Comparison of ENCODE assay signal across 9 cellular contexts in genomic region chr15:89003865-89004725, GRCh38.
DNase-seq lines count a peak whose midpoint lies in the region; ATAC-seq and TF ChIP-seq lines count a peak whose summit lies in the region.
"Had no signal": no experiment of that assay in that cellular context is flagged by ENCODE, and none has a peak within 500 bp of the region (broad histone marks: within the 10 kb centered on the region; RNA-seq: fewer than 3 reads in every experiment).

No MANE protein-coding gene starts in this region.

- H3K36me3 ChIP-seq in kidney epithelial cell (ENCODE audit: control insufficient read depth, insufficient read depth, low read length), result no peaks in the 10 kb centered on the region

- in situ Hi-C loops in astrocyte of the spinal cord (cut with HindIII; ENCODE audit: low sequenced_read_pairs), result loop anchor here (25.0 kb wide), 1 partner anchor 92 kb away; the partner anchor contains the start of gene MFGE8

- TF ChIP-seq CTCF in astrocyte of the spinal cord (IDR thresholded peaks at IDR 0.05; ENCODE audit: low read depth, low read length) (peak; percentile 65), kidney epithelial cell (IDR thresholded peaks at IDR 0.05; ENCODE audit: insufficient read depth, low read length, poor library complexity, severe bottlenecking) (peak; percentile 71), natural killer cell (IDR thresholded peaks at IDR 0.05) (no peak)

- H3K27me3 Mint-ChIP-seq in natural killer cell (ENCODE audit: low read depth in 2 of 2), result peaks cover 11 to 16% of the 10 kb centered on the region in 2 donors
- H3K27me3 Mint-ChIP-seq: activated naive CD8-positive, alpha-beta T cell had no signal

- no peak for ATAC-seq in natural killer cell

- no peaks in the 10 kb centered on the region for H3K36me3 Mint-ChIP-seq in natural killer cell
- H3K36me3 Mint-ChIP-seq: activated naive CD8-positive, alpha-beta T cell had no signal

- no peaks in the 10 kb centered on the region for H3K27me3 ChIP-seq in kidney epithelial cell (ENCODE audit: control insufficient read depth, insufficient read depth, low read length)

- intact Hi-C loops in natural killer cell (cut with micrococcal nuclease), result no loop called here

- no peaks in the 10 kb centered on the region for H3K9me3 Mint-ChIP-seq in natural killer cell

- no peak overlapping the region for H3K4me3 ChIP-seq in astrocyte of the spinal cord (ENCODE audit: low read depth, low read length)
- H3K4me3 ChIP-seq in kidney epithelial cell (ENCODE audit: low read depth, low read length), result no peak overlapping the region

- DNase-seq in AG08396 (ENCODE audit: low spot score) (peak; percentile 72), HCEC 1CT (peak; percentile 38), astrocyte of the spinal cord (ENCODE audit: low read depth, low spot score) (peak; percentile 64), kidney epithelial cell (ENCODE audit: low read depth) (no peak), NCI-H1092 (lab: John Stamatoyannopoulos, UW) (no peak), natural killer cell (no peak), COR-L47 (lab: John Stamatoyannopoulos, UW) (no peak), NCI-H146 (lab: John Stamatoyannopoulos, UW) (no peak)

- peaks cover 6 to 15% of the 10 kb centered on the region in 2 donors for H3K4me1 Mint-ChIP-seq in natural killer cell

- H3K27ac Mint-ChIP-seq in natural killer cell, result no peak overlapping the region
- H3K27ac Mint-ChIP-seq: activated naive CD8-positive, alpha-beta T cell had no signal

- no peak overlapping the region for H3K4me3 Mint-ChIP-seq in natural killer cell
- H3K4me3 Mint-ChIP-seq: activated naive CD8-positive, alpha-beta T cell had no signal

Comparison
In these comparisons a context has a peak if more than half of its experiments do, and no peak if none do; other contexts are left out.
1. DNase-seq: peak in AG08396 (single experiment), HCEC 1CT (single experiment) and astrocyte of the spinal cord (single experiment); none in kidney epithelial cell (single experiment), NCI-H1092 (single experiment), natural killer cell (single experiment), COR-L47 (single experiment) and NCI-H146 (single experiment).